In the genomic region with DNA sequence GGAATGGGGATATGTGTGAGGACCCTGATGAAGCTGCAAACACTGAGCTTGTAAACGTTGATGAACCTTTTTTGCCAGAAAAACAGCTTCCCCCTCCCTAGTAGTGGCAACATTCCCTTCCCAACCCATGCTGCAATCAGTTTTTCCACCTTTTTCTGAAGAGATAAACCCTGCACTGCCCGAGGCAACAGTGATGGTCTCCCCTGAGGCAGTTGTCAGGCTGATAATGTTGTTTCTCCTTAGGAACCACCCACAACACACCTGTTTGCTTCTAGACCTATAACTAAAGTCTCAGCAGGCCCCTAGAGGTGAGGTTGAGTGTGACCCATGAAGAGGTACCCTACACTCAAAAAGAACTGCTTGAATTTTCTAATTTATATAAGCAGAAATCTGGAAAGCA, we compare ENCODE assay signal across 26 cellular contexts.
"Had no signal": no experiment of that assay in that cellular context is flagged by ENCODE, and none has a peak within 500 bp of the region (broad histone marks: within the 10 kb centered on the region; RNA-seq: fewer than 3 reads in every experiment).

No MANE protein-coding gene starts in this region.

- H3K27me3 Mint-ChIP-seq: naive thymus-derived CD4-positive, alpha-beta T cell; natural killer cell treated with Interleukin-12 subunit alpha and Interleukin-12 subunit beta and Interleukin-15 and Interleukin-18, amount 100 ng/mL, for 72 hours; progenitor cell of endocrine pancreas; stimulated activated memory B cell treated with anti-CD40 and anti-IgM and Interleukin-4, amounts not matched to agents 10 μg/mL and 1 μg/mL and 100 μg/mL, for 72 hours; stimulated activated naive CD8-positive, alpha-beta T cell treated with anti-CD3 and anti-CD28 coated beads, Interleukin-15, amount 100 ng/mL, for 72 hours had no signal

- H3K4me2 ChIP-seq: smooth muscle cell had no signal

- H3K36me3 Mint-ChIP-seq: immature natural killer cell; naive thymus-derived CD4-positive, alpha-beta T cell; natural killer cell treated with Interleukin-12 subunit alpha and Interleukin-12 subunit beta and Interleukin-15 and Interleukin-18, amount 100 ng/mL, for 72 hours had no signal

- H3K4me3 Mint-ChIP-seq: immature natural killer cell; naive thymus-derived CD4-positive, alpha-beta T cell; natural killer cell treated with Interleukin-12 subunit alpha and Interleukin-12 subunit beta and Interleukin-15 and Interleukin-18, amount 100 ng/mL, for 72 hours; stimulated activated memory B cell treated with anti-CD40 and anti-IgM and Interleukin-4, amounts not matched to agents 10 μg/mL and 1 μg/mL and 100 μg/mL, for 72 hours; stimulated activated naive CD8-positive, alpha-beta T cell treated with anti-CD3 and anti-CD28 coated beads, Interleukin-15, amount 100 ng/mL, for 72 hours had no signal

- H3K4me3 ChIP-seq: left lung, lower lobe of right lung, mucosa of descending colon, ovary, right atrium auricular region, right lobe of liver, smooth muscle cell, tibial nerve, upper lobe of left lung, vagina had no signal

- H3K27ac Mint-ChIP-seq: immature natural killer cell; naive thymus-derived CD4-positive, alpha-beta T cell; natural killer cell treated with Interleukin-12 subunit alpha and Interleukin-12 subunit beta and Interleukin-15 and Interleukin-18, amount 100 ng/mL, for 72 hours; progenitor cell of endocrine pancreas; stimulated activated memory B cell treated with anti-CD40 and anti-IgM and Interleukin-4, amounts not matched to agents 10 μg/mL and 1 μg/mL and 100 μg/mL, for 72 hours; stimulated activated naive CD8-positive, alpha-beta T cell treated with anti-CD3 and anti-CD28 coated beads, Interleukin-15, amount 100 ng/mL, for 72 hours had no signal

- H3K27me3 ChIP-seq: left lung, ovary, right atrium auricular region, right lobe of liver, tibial nerve, upper lobe of left lung, vagina had no signal

- ATAC-seq: left colon; left lung; lower lobe of right lung; mucosa of descending colon; naive thymus-derived CD4-positive, alpha-beta T cell; natural killer cell treated with Interleukin-12 subunit alpha and Interleukin-12 subunit beta and Interleukin-15 and Interleukin-18, amount 100 ng/mL, for 72 hours; right lobe of liver; stimulated activated memory B cell treated with anti-CD40 and anti-IgM and Interleukin-4, amounts not matched to agents 10 μg/mL and 1 μg/mL and 100 μg/mL, for 72 hours; stimulated activated naive CD8-positive, alpha-beta T cell treated with anti-CD3 and anti-CD28 coated beads, Interleukin-15, amount 100 ng/mL, for 72 hours had no signal

- H3K9me3 ChIP-seq: lower lobe of right lung, ovary, right atrium auricular region, right lobe of liver, vagina had no signal

- H3K4me1 Mint-ChIP-seq: immature natural killer cell; naive thymus-derived CD4-positive, alpha-beta T cell; stimulated activated memory B cell treated with anti-CD40 and anti-IgM and Interleukin-4, amounts not matched to agents 10 μg/mL and 1 μg/mL and 100 μg/mL, for 72 hours; stimulated activated naive CD8-positive, alpha-beta T cell treated with anti-CD3 and anti-CD28 coated beads, Interleukin-15, amount 100 ng/mL, for 72 hours had no signal

- H3K27ac ChIP-seq: left lung, lower lobe of right lung, ovary, right atrium auricular region, right lobe of liver, tibial nerve, upper lobe of left lung, vagina had no signal

- DNase-seq: immature natural killer cell; kidney; left colon; left lung; lower lobe of right lung; mesenchymal stem cell; midbrain; mucosa of descending colon; naive thymus-derived CD4-positive, alpha-beta T cell; ovary; right lobe of liver; stimulated activated CD4-positive, alpha-beta T cell treated with anti-CD3 and anti-CD28 coated beads, Interleukin-1b, Interleukin-23, amount 100 ng/mL, for 48 hours; stimulated activated CD4-positive, alpha-beta T cell treated with anti-CD3 and anti-CD28 coated beads, Interleukin-2, amount 100 ng/mL, for 48 hours; stimulated activated CD4-positive, alpha-beta T cell treated with anti-CD3 and anti-CD28 coated beads, Interleukin-4, amount 100 ng/mL, for 4 hours; stimulated activated CD8-positive, alpha-beta memory T cell treated with anti-CD3 and anti-CD28 coated beads, Interleukin-4, amount 100 ng/mL, for 48 hours; stimulated activated naive CD4-positive, alpha-beta T cell treated with Interleukin-2 at 50 U/mL for 16 hours; stimulated activated naive CD8-positive, alpha-beta T cell treated with anti-CD3 and anti-CD28 coated beads, Interleukin-15, amount 100 ng/mL, for 72 hours; substantia nigra; upper lobe of left lung had no signal

- H3K36me3 ChIP-seq: left lung, lower lobe of right lung, ovary, right atrium auricular region, right lobe of liver, tibial nerve, upper lobe of left lung, vagina had no signal

- H3K4me1 ChIP-seq: left lung, lower lobe of right lung, right atrium auricular region, right lobe of liver, tibial nerve, upper lobe of left lung, vagina had no signal
